ENCODE assay signal across 16 cellular contexts in genomic region chr7:110977127-110977776, GRCh38.
DNase-seq lines count a peak whose midpoint lies in the region; ATAC-seq and TF ChIP-seq lines count a peak whose summit lies in the region.
"Had no signal": no experiment of that assay in that cellular context is flagged by ENCODE, and none has a peak within 500 bp of the region (broad histone marks: within the 10 kb centered on the region; RNA-seq: fewer than 3 reads in every experiment).

No MANE protein-coding gene starts in this region.

- TF ChIP-seq POLR2A in stomach (IDR thresholded peaks at IDR 0.05): no peak

- H3K9ac ChIP-seq in DND-41 (ENCODE audit: low read depth, low read length): peak overlapping the region; percentile 37

- H3K4me1 ChIP-seq in CD4-positive, CD25-positive, alpha-beta regulatory T cell (ENCODE audit: control insufficient read depth, insufficient read depth, low read length, poor library complexity, severe bottlenecking): peaks cover 8% of the 10 kb centered on the region
- peaks cover 30% of the 10 kb centered on the region for H3K4me1 ChIP-seq in DND-41 (ENCODE audit: insufficient read depth, low read length)
- H3K4me1 ChIP-seq in stomach: no peaks in the 10 kb centered on the region
- no peaks in the 10 kb centered on the region for H3K4me1 ChIP-seq in OCI-LY7 (ENCODE audit: insufficient read depth, low read length, poor library complexity, severe bottlenecking)

- intact Hi-C loops in activated CD8-positive, alpha-beta T cell treated with anti-CD3 and anti-CD28 coated beads for 36 hours (cut with micrococcal nuclease): loop anchor here (2.0 kb wide), 1 partner anchor 34 kb away; no protein-coding TSS in a partner anchor
- intact Hi-C loops in stomach (cut with DNase I; ENCODE audit: low total_unique reads) (no loop called here), OCI-LY7 (cut with micrococcal nuclease; ENCODE audit: unreplicated experiment) (no loop called here)

- POLR2A ChIA-PET in activated CD8-positive, alpha-beta T cell treated with anti-CD3 and anti-CD28 coated beads for 36 hours (lab: Charles Lee): no interaction called here
- POLR2A ChIA-PET in OCI-LY7 (lab: Charles Lee): interaction anchor here (1.2 kb wide), 1 partner anchor 9 kb away, joined by 4 read pairs; no protein-coding TSS in a partner anchor

- peak in 2 of 3 donors; percentile 16 to 84 for DNase-seq in CD4-positive, CD25-positive, alpha-beta regulatory T cell
- DNase-seq in DND-41 (no peak), stomach (no peak), OCI-LY7 (ENCODE audit: low spot score) (no peak)
- no peak for DNase-seq in activated CD8-positive, alpha-beta T cell treated with anti-CD3 and anti-CD28 coated beads for 36 hours
- DNase-seq in effector memory CD8-positive, alpha-beta T cell: no peak
- DNase-seq: activated CD4-positive, CD25-positive, alpha-beta regulatory T cell treated with anti-CD3 and anti-CD28 coated beads, Interleukin-2, amount 50 U/mL, for 72 hours; HCEC 1CT; heart left ventricle; immature natural killer cell; NCI-H2081; SHP77 treated with DMSO at 0.1 percent for 48 hours; T-helper 9 cell had no signal

- ATAC-seq in CD4-positive, CD25-positive, alpha-beta regulatory T cell (ENCODE audit: low read depth in 2 of 2): peak; percentile 58 to 73
- ATAC-seq in DND-41 (ENCODE audit: insufficient read depth, low read depth): peak; percentile 99
- ATAC-seq in activated CD8-positive, alpha-beta T cell treated with anti-CD3 and anti-CD28 coated beads for 36 hours: peak; percentile 77
- ATAC-seq in effector memory CD8-positive, alpha-beta T cell (replicated peaks): peak; percentile 22
- no peak for ATAC-seq in HG03139 (IDR thresholded peaks at IDR 0.05; ENCODE audit: unreplicated experiment)
- ATAC-seq: heart left ventricle, K562, sciatic nerve had no signal

- TF ChIP-seq CTCF in DND-41 (IDR thresholded peaks at IDR 0.05; ENCODE audit: borderline replicate concordance, extremely low read depth, low read length, poor library complexity, severe bottlenecking): no peak
- TF ChIP-seq CTCF in activated CD8-positive, alpha-beta T cell treated with anti-CD3 and anti-CD28 coated beads for 36 hours (IDR thresholded peaks at IDR 0.05): no peak
- no peak for TF ChIP-seq CTCF in stomach (IDR thresholded peaks at IDR 0.05)
- no peak for TF ChIP-seq CTCF in OCI-LY7 (conservative IDR thresholded peaks at IDR 0.05; ENCODE audit: low read length)

- peaks cover 4 to 29% (median 14%) of the 10 kb centered on the region in 4 donors for H3K4me1 Mint-ChIP-seq in CD4-positive, CD25-positive, alpha-beta regulatory T cell
- peaks cover 47% of the 10 kb centered on the region for H3K4me1 Mint-ChIP-seq in activated CD8-positive, alpha-beta T cell treated with anti-CD3 and anti-CD28 coated beads for 36 hours (ENCODE audit: low read depth)
- H3K4me1 Mint-ChIP-seq in effector memory CD8-positive, alpha-beta T cell (ENCODE audit: low read depth in 2 of 2): peaks cover 4 to 9% of the 10 kb centered on the region in 2 donors

- no peaks in the 10 kb centered on the region for H3K27me3 ChIP-seq in CD4-positive, CD25-positive, alpha-beta regulatory T cell (ENCODE audit: control insufficient read depth, insufficient read depth, low read length)
- H3K27me3 ChIP-seq in DND-41 (ENCODE audit: insufficient read depth, low read length, poor library complexity) (no peaks in the 10 kb centered on the region), stomach (no peaks in the 10 kb centered on the region)
- H3K27me3 ChIP-seq: heart left ventricle had no signal

- H3K36me3 ChIP-seq in CD4-positive, CD25-positive, alpha-beta regulatory T cell (ENCODE audit: control insufficient read depth, insufficient read depth, low read length): no peaks in the 10 kb centered on the region
- H3K36me3 ChIP-seq in DND-41 (ENCODE audit: insufficient read depth, low read length) (no peaks in the 10 kb centered on the region), stomach (no peaks in the 10 kb centered on the region), OCI-LY7 (ENCODE audit: insufficient read depth, low read length) (no peaks in the 10 kb centered on the region)
- H3K36me3 ChIP-seq: heart left ventricle had no signal

- H3K9me3 Mint-ChIP-seq in CD4-positive, CD25-positive, alpha-beta regulatory T cell: no peaks in the 10 kb centered on the region
- H3K9me3 Mint-ChIP-seq in activated CD8-positive, alpha-beta T cell treated with anti-CD3 and anti-CD28 coated beads for 36 hours: peaks cover 2% of the 10 kb centered on the region
- H3K9me3 Mint-ChIP-seq in effector memory CD8-positive, alpha-beta T cell: no peaks in the 10 kb centered on the region

- H3K36me3 Mint-ChIP-seq in CD4-positive, CD25-positive, alpha-beta regulatory T cell: no peaks in the 10 kb centered on the region
- H3K36me3 Mint-ChIP-seq in activated CD8-positive, alpha-beta T cell treated with anti-CD3 and anti-CD28 coated beads for 36 hours (ENCODE audit: low read depth): peaks cover 4% of the 10 kb centered on the region
- no peaks in the 10 kb centered on the region for H3K36me3 Mint-ChIP-seq in effector memory CD8-positive, alpha-beta T cell (ENCODE audit: insufficient read depth)

- no TSS peak for BruUV-seq in OCI-LY7 (replicated peaks; lab: Mats Ljungman, UMichigan)

- H3K4me3 Mint-ChIP-seq in CD4-positive, CD25-positive, alpha-beta regulatory T cell: peak overlapping the region in 3 of 4 donors; percentile 5 to 74 (median 55)
- H3K4me3 Mint-ChIP-seq in activated CD8-positive, alpha-beta T cell treated with anti-CD3 and anti-CD28 coated beads for 36 hours: peak overlapping the region; percentile 48
- H3K4me3 Mint-ChIP-seq in effector memory CD8-positive, alpha-beta T cell: peak overlapping the region in 1 of 2 donors; percentile 12

- peak overlapping the region; percentile 65 for H3K4me3 ChIP-seq in CD4-positive, CD25-positive, alpha-beta regulatory T cell (ENCODE audit: low read depth, low read length)
- H3K4me3 ChIP-seq in DND-41 (ENCODE audit: low read depth in 1 of 2, low read length in 2 of 2): peak overlapping the region in 1 of 2 experiments; percentile 40; a peak in 2 of 4 replicates
- no peak overlapping the region for H3K4me3 ChIP-seq in stomach
- H3K4me3 ChIP-seq in OCI-LY7 (ENCODE audit: low read depth, low read length, poor library complexity, severe bottlenecking): no peak overlapping the region
- H3K4me3 ChIP-seq: heart left ventricle, K562 had no signal

- H3K4me2 ChIP-seq in DND-41 (ENCODE audit: insufficient read depth, low read length): peak overlapping the region; percentile 52
- no peak overlapping the region for H3K4me2 ChIP-seq in OCI-LY7 (ENCODE audit: low read length)

- CTCF ChIA-PET in activated CD8-positive, alpha-beta T cell treated with anti-CD3 and anti-CD28 coated beads for 36 hours (lab: Charles Lee): interaction anchor here (0.7 to 1.4 kb wide), 6 partner anchors 9 to 122 kb away, joined by 3 to 4 read pairs (median 3); no protein-coding TSS in a partner anchor
- CTCF ChIA-PET in OCI-LY7 (lab: Charles Lee; ENCODE audit: unreplicated experiment): no interaction called here

- peak overlapping the region; percentile 42 to 92 (median 69) for H3K27ac Mint-ChIP-seq in CD4-positive, CD25-positive, alpha-beta regulatory T cell
- peak overlapping the region; percentile 83 for H3K27ac Mint-ChIP-seq in activated CD8-positive, alpha-beta T cell treated with anti-CD3 and anti-CD28 coated beads for 36 hours
- H3K27ac Mint-ChIP-seq in effector memory CD8-positive, alpha-beta T cell: peak overlapping the region; percentile 1 to 22
- H3K27ac Mint-ChIP-seq: immature natural killer cell had no signal

- 87 to 99% (median 95%) methylated on average over 4 of the region's 4 CpGs for WGBS in stomach, 5 donors

- H2AFZ ChIP-seq in DND-41 (ENCODE audit: low read depth, low read length): peak overlapping the region; percentile 47
- H2AFZ ChIP-seq in OCI-LY7 (ENCODE audit: low read length): no peak overlapping the region

- no peak for TF ChIP-seq EP300 in stomach (IDR thresholded peaks at IDR 0.05)

- no peaks in the 10 kb centered on the region; the same call in 1 of the 2 replicates for H3K9me2 ChIP-seq in OCI-LY7 (ENCODE audit: insufficient read depth, low read length)

- no peaks in the 10 kb centered on the region for H4K20me1 ChIP-seq in DND-41 (ENCODE audit: insufficient read depth, low read length)
- H4K20me1 ChIP-seq in OCI-LY7 (ENCODE audit: insufficient read depth, low read length): no peaks in the 10 kb centered on the region

- H3K79me2 ChIP-seq in DND-41 (ENCODE audit: insufficient read depth, low read length): no peaks in the 10 kb centered on the region
- no peaks in the 10 kb centered on the region for H3K79me2 ChIP-seq in OCI-LY7 (ENCODE audit: insufficient read depth, low read depth, low read length)

- H3K9me3 ChIP-seq in CD4-positive, CD25-positive, alpha-beta regulatory T cell (ENCODE audit: control insufficient read depth in 2 of 2, low read length in 2 of 2): no peaks in the 10 kb centered on the region
- H3K9me3 ChIP-seq in DND-41 (ENCODE audit: insufficient read depth, low read length, severe bottlenecking) (no peaks in the 10 kb centered on the region), stomach (no peaks in the 10 kb centered on the region), OCI-LY7 (ENCODE audit: low read length) (no peaks in the 10 kb centered on the region)
- H3K9me3 ChIP-seq: heart left ventricle had no signal

- H3K27me3 Mint-ChIP-seq in CD4-positive, CD25-positive, alpha-beta regulatory T cell: no peaks in the 10 kb centered on the region
- no peaks in the 10 kb centered on the region for H3K27me3 Mint-ChIP-seq in activated CD8-positive, alpha-beta T cell treated with anti-CD3 and anti-CD28 coated beads for 36 hours
- H3K27me3 Mint-ChIP-seq in effector memory CD8-positive, alpha-beta T cell: no peaks in the 10 kb centered on the region

- H3K27ac ChIP-seq in CD4-positive, CD25-positive, alpha-beta regulatory T cell (ENCODE audit: insufficient read depth, low read length, poor library complexity, severe bottlenecking): no peak overlapping the region
- H3K27ac ChIP-seq in DND-41 (ENCODE audit: low read length) (peak overlapping the region; percentile 83), stomach (no peak overlapping the region), OCI-LY7 (ENCODE audit: low read depth, low read length, poor library complexity, severe bottlenecking) (no peak overlapping the region)
- H3K27ac ChIP-seq: heart left ventricle had no signal

Comparison
In these comparisons a context has a peak if more than half of its experiments do, and no peak if none do; other contexts are left out.
1. DNase-seq: peak in CD4-positive, CD25-positive, alpha-beta regulatory T cell (2 of 3); none in DND-41 (single experiment), activated CD8-positive, alpha-beta T cell treated with anti-CD3 and anti-CD28 coated beads for 36 hours (single experiment), effector memory CD8-positive, alpha-beta T cell (0 of 3), stomach (single experiment) and OCI-LY7 (single experiment).
2. H3K27ac Mint-ChIP-seq: peak in every context shown above with its lines; median percentile 83 in activated CD8-positive, alpha-beta T cell treated with anti-CD3 and anti-CD28 coated beads for 36 hours; 69 in CD4-positive, CD25-positive, alpha-beta regulatory T cell; 12 in effector memory CD8-positive, alpha-beta T cell.